12 cellular contexts compared by ENCODE assay signal in genomic region chr7:151745706-151746105, GRCh38.
DNase-seq lines count a peak whose midpoint lies in the region; ATAC-seq and TF ChIP-seq lines count a peak whose summit lies in the region.
"Had no signal": no experiment of that assay in that cellular context is flagged by ENCODE, and none has a peak within 500 bp of the region (broad histone marks: within the 10 kb centered on the region; RNA-seq: fewer than 3 reads in every experiment).

No MANE protein-coding gene starts in this region.

- no peak overlapping the region for H3K27ac ChIP-seq in IMR-90 (ENCODE audit: insufficient read depth, low read length)
- peak overlapping the region; percentile 22 to 75 (median 50) for H3K27ac ChIP-seq in body of pancreas
- H3K27ac ChIP-seq in liver (ENCODE audit: low read depth in 1 of 2, low read length in 2 of 2), result peak overlapping the region; percentile 94
- H3K27ac ChIP-seq in mammary epithelial cell (ENCODE audit: insufficient read depth, low read depth, low read length), result no peak overlapping the region
- H3K27ac ChIP-seq: C4-2B, KMS-11 had no signal

- H3K4me1 ChIP-seq in IMR-90 (ENCODE audit: control insufficient read depth, insufficient read depth, low read length) (peaks cover 32% of the 10 kb centered on the region), body of pancreas (peaks cover 31% of the 10 kb centered on the region), liver (ENCODE audit: control insufficient read depth in 4 of 4, insufficient read depth in 4 of 4, low read length in 3 of 4) (peaks cover 21 to 59% (median 42%) of the 10 kb centered on the region in 4 donors), mammary epithelial cell (ENCODE audit: insufficient read depth, low read length) (peaks cover 11% of the 10 kb centered on the region)

- POLR2A ChIA-PET in IMR-90 (lab: Charles Lee; ENCODE audit: unreplicated experiment), result interaction anchor here (0.6 kb wide), 1 partner anchor 80 kb away, joined by 3 read pairs; no protein-coding TSS in a partner anchor

- no peak overlapping the region for H3K56ac ChIP-seq in IMR-90 (ENCODE audit: extremely low read depth, insufficient read depth, low read length)

- H3K4me3 ChIP-seq in IMR-90 (ENCODE audit: insufficient read depth, low read depth, low read length) (no peak overlapping the region), body of pancreas (no peak overlapping the region), liver (ENCODE audit: low read depth in 1 of 3, low read length in 3 of 3) (no peak overlapping the region), mammary epithelial cell (replicated peaks in 1 of 3; ENCODE audit: insufficient read depth in 1 of 3, low read depth in 2 of 3, low read length in 3 of 3) (no peak overlapping the region)

- CTCF ChIA-PET in IMR-90 (lab: Yijun Ruan, JAX), result interaction anchor here (0.6 to 2.2 kb wide), 6 partner anchors 9 to 382 kb away, joined by 3 to 7 read pairs (median 4); no protein-coding TSS in a partner anchor
- CTCF ChIA-PET in mammary epithelial cell (lab: Charles Lee; ENCODE audit: low non-redundant PET), result no interaction called here

- H4K91ac ChIP-seq in IMR-90 (ENCODE audit: insufficient read depth, low read depth, low read length), result peak overlapping the region; percentile 85

- 0 out of 2 replicates have a peak overlapping the region, but pooled peaks have one; percentile 7 for H4K5ac ChIP-seq in IMR-90 (ENCODE audit: low read depth, low read length)

- TF ChIP-seq POLR2A in IMR-90 (IDR thresholded peaks at IDR 0.05; ENCODE audit: low read depth, low read length) (no peak), body of pancreas (IDR thresholded peaks at IDR 0.05) (no peak)

- H2BK15ac ChIP-seq in IMR-90 (ENCODE audit: low read depth, low read length), result 0 out of 3 replicates have a peak overlapping the region, but pooled peaks have one; percentile 58

- no peaks in the 10 kb centered on the region for H3K9me3 Mint-ChIP-seq in stimulated activated effector memory CD8-positive, alpha-beta T cell treated with anti-CD3 and anti-CD28 coated beads, Interleukin-12 subunit alpha, Interleukin-12 subunit beta, amount 100 ng/mL, for 72 hours

- H3K79me2 ChIP-seq in mammary epithelial cell (ENCODE audit: insufficient read depth, low read length), result no peaks in the 10 kb centered on the region

- H3K4me2 ChIP-seq in IMR-90 (ENCODE audit: low read depth, low read length), result no peak overlapping the region
- no peak overlapping the region for H3K4me2 ChIP-seq in mammary epithelial cell (ENCODE audit: insufficient read depth, low read depth, low read length)
- H3K4me2 ChIP-seq: KMS-11 had no signal

- 0 out of 2 replicates have a peak overlapping the region, but pooled peaks have one; percentile 36 for H3K14ac ChIP-seq in IMR-90 (replicated peaks; ENCODE audit: low read depth, low read length)

- WGBS in IMR-90 (ENCODE audit: extremely low coverage in 2 of 2, insufficient read length in 1 of 2), 2 experiments, result 77% methylated on average over 8 of the region's 11 CpGs; no CpG with 5 or more reads in 1 of the 2 experiments
- WGBS in body of pancreas, 2 donors, result 59 to 76% methylated on average over 6 to 11 of the region's 11 CpGs
- 37% methylated on average over 11 of the region's 11 CpGs for WGBS in liver
- 86% methylated on average over 11 of the region's 11 CpGs for WGBS in mammary epithelial cell (ENCODE audit: low coverage, missing lambda C conversion rate)

- no peaks in the 10 kb centered on the region for H3K9me3 ChIP-seq in IMR-90 (ENCODE audit: control insufficient read depth, insufficient read depth, low read length)
- no peaks in the 10 kb centered on the region for H3K9me3 ChIP-seq in body of pancreas
- H3K9me3 ChIP-seq in liver (ENCODE audit: control insufficient read depth in 4 of 4, low read length in 3 of 4), result no peaks in the 10 kb centered on the region
- no peaks in the 10 kb centered on the region for H3K9me3 ChIP-seq in T-helper 17 cell (ENCODE audit: control insufficient read depth, low read length, poor library complexity, severe bottlenecking)
- no peaks in the 10 kb centered on the region for H3K9me3 ChIP-seq in mammary epithelial cell (replicated peaks; ENCODE audit: insufficient read depth, low read length)

- H4K8ac ChIP-seq in IMR-90 (ENCODE audit: low read depth in 2 of 2, low read length in 2 of 2), result peak overlapping the region; percentile 21 to 31; a peak in 2 of 4 replicates

- DNase-seq in IMR-90, result no peak
- peak in 1 of 4 donors; percentile 36 for DNase-seq in body of pancreas
- DNase-seq in stimulated activated effector memory CD8-positive, alpha-beta T cell treated with anti-CD3 and anti-CD28 coated beads, Interleukin-12 subunit alpha, Interleukin-12 subunit beta, amount 100 ng/mL, for 72 hours (ENCODE audit: low spot score in 2 of 2), result no peak
- DNase-seq in T-helper 17 cell, result no peak
- DNase-seq in NCI-H2029 (lab: John Stamatoyannopoulos, UW), result no peak
- DNase-seq in mammary epithelial cell, result no peak
- DNase-seq: cortex of kidney, DMS79, NCI-H1436 treated with DMSO at 0.1 percent for 48 hours had no signal

- H3K36me3 ChIP-seq in IMR-90 (ENCODE audit: control insufficient read depth, insufficient read depth, low read length) (no peaks in the 10 kb centered on the region), body of pancreas (replicated peaks in 1 of 2; ENCODE audit: insufficient read depth in 1 of 2, low read depth in 2 of 2) (no peaks in the 10 kb centered on the region), liver (ENCODE audit: control insufficient read depth in 4 of 4, insufficient read depth in 3 of 4, low read depth in 1 of 4, low read length in 3 of 4) (no peaks in the 10 kb centered on the region), mammary epithelial cell (ENCODE audit: insufficient read depth, low read length) (no peaks in the 10 kb centered on the region)

- peak overlapping the region; percentile 12; the same call in 1 of the 2 replicates for H3K18ac ChIP-seq in IMR-90 (ENCODE audit: low read depth, low read length)

- H3K9me1 ChIP-seq in IMR-90 (ENCODE audit: insufficient read depth, low read length), result peaks cover 8% of the 10 kb centered on the region; the same call in 1 of the 2 replicates

- peak overlapping the region; percentile 69; the same call in 1 of the 2 replicates for H2BK120ac ChIP-seq in IMR-90 (ENCODE audit: low read depth, low read length)

- no TSS peak for BruUV-seq in IMR-90 (replicated peaks; lab: Mats Ljungman, UMichigan)
- no TSS peak for BruUV-seq in mammary epithelial cell (replicated peaks; lab: Mats Ljungman, UMichigan)

- no peak overlapping the region for H3K23ac ChIP-seq in IMR-90 (ENCODE audit: low read depth, low read length)

- H3K9ac ChIP-seq in IMR-90 (ENCODE audit: low read depth, low read length), result no peak overlapping the region
- H3K9ac ChIP-seq in liver (ENCODE audit: low read depth in 1 of 2, low read length in 2 of 2), result peak overlapping the region; percentile 4 to 88
- H3K9ac ChIP-seq in mammary epithelial cell (ENCODE audit: insufficient read depth, low read length), result no peak overlapping the region
- H3K9ac ChIP-seq: KMS-11 had no signal

- H3K4me1 Mint-ChIP-seq in stimulated activated effector memory CD8-positive, alpha-beta T cell treated with anti-CD3 and anti-CD28 coated beads, Interleukin-12 subunit alpha, Interleukin-12 subunit beta, amount 100 ng/mL, for 72 hours, result peaks cover 38% of the 10 kb centered on the region
- peaks cover 6% of the 10 kb centered on the region for H3K4me1 Mint-ChIP-seq in T-helper 17 cell

- H3K27me3 ChIP-seq in IMR-90 (ENCODE audit: control insufficient read depth, insufficient read depth, low read length), result no peaks in the 10 kb centered on the region
- H3K27me3 ChIP-seq in body of pancreas, result no peaks in the 10 kb centered on the region
- no peaks in the 10 kb centered on the region for H3K27me3 ChIP-seq in liver (ENCODE audit: control insufficient read depth in 4 of 4, insufficient read depth in 4 of 4, low read length in 3 of 4)
- no peaks in the 10 kb centered on the region for H3K27me3 ChIP-seq in mammary epithelial cell (ENCODE audit: insufficient read depth, low read length)

- in situ Hi-C loops in IMR-90 (cut with MboI; ENCODE audit: low sequenced_read_pairs), result loop anchor here (10.0 kb wide), 1 partner anchor 121 kb away; no protein-coding TSS in a partner anchor
- in situ Hi-C loops in mammary epithelial cell (cut with MboI; ENCODE audit: low sequenced_read_pairs in 2 of 2), result no loop called here

- ATAC-seq in IMR-90 (ENCODE audit: low read depth), result no peak
- ATAC-seq in body of pancreas, result peak; percentile 31
- ATAC-seq in stimulated activated effector memory CD8-positive, alpha-beta T cell treated with anti-CD3 and anti-CD28 coated beads, Interleukin-12 subunit alpha, Interleukin-12 subunit beta, amount 100 ng/mL, for 72 hours, result no peak
- ATAC-seq in T-helper 17 cell, result no peak

- no peaks in the 10 kb centered on the region for H3K79me1 ChIP-seq in IMR-90 (ENCODE audit: low read depth in 1 of 2, low read length in 2 of 2)

- H3K4me3 Mint-ChIP-seq in stimulated activated effector memory CD8-positive, alpha-beta T cell treated with anti-CD3 and anti-CD28 coated beads, Interleukin-12 subunit alpha, Interleukin-12 subunit beta, amount 100 ng/mL, for 72 hours, result peak overlapping the region; percentile 55
- H3K4me3 Mint-ChIP-seq in T-helper 17 cell, result no peak overlapping the region

- H2AK9ac ChIP-seq in IMR-90 (replicated peaks; ENCODE audit: low read depth, low read length, poor library complexity), result no peak overlapping the region

- H3K36me3 Mint-ChIP-seq in stimulated activated effector memory CD8-positive, alpha-beta T cell treated with anti-CD3 and anti-CD28 coated beads, Interleukin-12 subunit alpha, Interleukin-12 subunit beta, amount 100 ng/mL, for 72 hours, result peaks cover 11% of the 10 kb centered on the region
- no peaks in the 10 kb centered on the region for H3K36me3 Mint-ChIP-seq in T-helper 17 cell (ENCODE audit: low read depth)

- H3K27me3 Mint-ChIP-seq in T-helper 17 cell, result no peaks in the 10 kb centered on the region

- TF ChIP-seq RAD21 in IMR-90 (IDR thresholded peaks at IDR 0.05; ENCODE audit: low read length) (no peak), liver (IDR thresholded peaks at IDR 0.05) (no peak)

- no peak overlapping the region for H2BK5ac ChIP-seq in IMR-90 (ENCODE audit: low read depth, low read length, poor library complexity, severe bottlenecking)

- dilution Hi-C loops in IMR-90 (cut with HindIII; ENCODE audit: low sequenced_read_pairs, unreplicated experiment) (no loop called here), mammary epithelial cell (cut with HindIII; ENCODE audit: low sequenced_read_pairs) (loop anchor here (10.0 kb wide), 1 partner anchor 101 kb away; no protein-coding TSS in a partner anchor)

- peak overlapping the region; percentile 85; the same call in 1 of the 2 replicates for H2BK20ac ChIP-seq in IMR-90 (ENCODE audit: low read depth, low read length)

- intact Hi-C loops in IMR-90 (cut with micrococcal nuclease), result no loop called here
- intact Hi-C loops in body of pancreas (cut with DNase I), result no loop called here
- intact Hi-C loops in mammary epithelial cell (cut with micrococcal nuclease), result no loop called here

- H2AK5ac ChIP-seq in IMR-90 (ENCODE audit: low read depth, low read length), result peak overlapping the region; percentile 89

- H4K20me1 ChIP-seq in IMR-90 (ENCODE audit: insufficient read depth, low read length) (no peaks in the 10 kb centered on the region), mammary epithelial cell (ENCODE audit: insufficient read depth, low read length) (no peaks in the 10 kb centered on the region)

- no peak for TF ChIP-seq CTCF in IMR-90 (conservative IDR thresholded peaks at IDR 0.05; ENCODE audit: low read depth, low read length)
- no peak for TF ChIP-seq CTCF in body of pancreas (IDR thresholded peaks at IDR 0.05)
- no peak for TF ChIP-seq CTCF in liver (IDR thresholded peaks at IDR 0.05; ENCODE audit: low read depth, low read length, missing input control)
- TF ChIP-seq CTCF in mammary epithelial cell (conservative IDR thresholded peaks at IDR 0.05 in 1 of 2, IDR thresholded peaks at IDR 0.05 in 1 of 2; ENCODE audit: extremely low read depth in 1 of 2, insufficient read depth in 1 of 2, low read depth in 1 of 2, low read length in 2 of 2), result no peak

- H3K27ac Mint-ChIP-seq in stimulated activated effector memory CD8-positive, alpha-beta T cell treated with anti-CD3 and anti-CD28 coated beads, Interleukin-12 subunit alpha, Interleukin-12 subunit beta, amount 100 ng/mL, for 72 hours, result peak overlapping the region; percentile 77
- H3K27ac Mint-ChIP-seq in T-helper 17 cell, result no peak overlapping the region

- H2AFZ ChIP-seq in IMR-90 (replicated peaks; ENCODE audit: low read length, poor library complexity) (no peak overlapping the region), mammary epithelial cell (ENCODE audit: low read depth, low read length) (no peak overlapping the region)

- peak overlapping the region; percentile 76 for H3K4ac ChIP-seq in IMR-90 (ENCODE audit: low read depth, low read length)

Comparison
In these comparisons a context has a peak if more than half of its experiments do, and no peak if none do; other contexts are left out.
1. H3K27ac ChIP-seq: peak in body of pancreas (4 of 4) and liver (2 of 2); none in IMR-90 (single experiment) and mammary epithelial cell (single experiment).
2. H3K9ac ChIP-seq: peak in liver (2 of 2); none in IMR-90 (single experiment) and mammary epithelial cell (single experiment).